In the genomic region with DNA sequence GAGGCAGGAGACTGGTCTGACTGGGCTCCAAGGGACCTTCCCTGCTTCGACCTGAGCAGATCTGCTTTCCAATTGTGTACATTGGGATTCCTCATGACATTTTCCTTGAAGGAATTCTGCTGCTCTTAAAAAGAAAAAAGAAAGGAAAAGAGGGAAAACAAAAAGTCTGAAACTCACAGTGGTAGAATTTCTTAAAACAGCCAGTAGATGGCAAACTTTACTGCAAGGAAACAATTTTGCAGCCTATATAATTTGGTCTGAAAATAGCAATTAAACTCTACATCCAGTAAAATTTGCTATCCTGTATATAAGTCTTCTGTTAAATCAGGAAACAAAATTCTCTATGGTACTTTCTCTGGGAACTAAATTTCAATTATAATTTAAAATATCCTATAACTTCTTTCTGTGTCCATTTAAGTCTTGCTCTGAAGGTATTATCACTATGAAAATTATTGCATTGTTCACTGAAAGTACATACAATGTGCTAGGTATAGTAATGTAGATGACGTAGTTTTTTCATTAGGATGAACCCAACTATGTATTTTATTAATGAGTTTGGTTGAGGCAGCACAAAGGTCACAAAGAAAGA, we compare ENCODE assay signal across 8 cellular contexts. TPM values are rescaled to one million over a fixed set of nuclear protein-coding genes. Genes with fewer than 3 reads are reported as not detected.
DNase-seq lines count a peak whose midpoint lies in the region; ATAC-seq and TF ChIP-seq lines count a peak whose summit lies in the region.

No MANE protein-coding gene starts in this region.

- H3K27ac ChIP-seq in cardiac muscle cell: no peak overlapping the region
- no peak overlapping the region for H3K27ac ChIP-seq in right cardiac atrium (ENCODE audit: low read length)
- H3K27ac ChIP-seq in upper lobe of right lung: no peak overlapping the region

- peak; percentile 63 for TF ChIP-seq CTCF in cardiac muscle cell (IDR thresholded peaks at IDR 0.05; ENCODE audit: low read depth, low read length)
- TF ChIP-seq CTCF in epithelial cell of proximal tubule (conservative IDR thresholded peaks at IDR 0.05; ENCODE audit: low read depth, low read length): peak; percentile 66
- TF ChIP-seq CTCF in upper lobe of right lung (IDR thresholded peaks at IDR 0.05): peak; percentile 48

- H3K4me1 ChIP-seq in cardiac muscle cell (ENCODE audit: low read depth) (peaks cover 9% of the 10 kb centered on the region), right cardiac atrium (ENCODE audit: control insufficient read depth, insufficient read depth, low read length) (no peaks in the 10 kb centered on the region), upper lobe of right lung (no peaks in the 10 kb centered on the region)

- H3K36me3 ChIP-seq in cardiac muscle cell (no peaks in the 10 kb centered on the region), upper lobe of right lung (no peaks in the 10 kb centered on the region)

- DNase-seq in cardiac muscle cell (ENCODE audit: low read depth in 1 of 2, low spot score in 1 of 2) (peak in 1 of 2 donors; percentile 38), right cardiac atrium (no peak), NCI-H446 treated with DMSO at 0.1 percent for 48 hours (lab: John Stamatoyannopoulos, UW) (peak; percentile 27), epithelial cell of proximal tubule (ENCODE audit: low read depth) (no peak), upper lobe of right lung (no peak), middle frontal gyrus (ENCODE audit: extremely low spot score, low spot score) (no peak), GF-D8 (lab: John Stamatoyannopoulos, UW) (no peak)

- H3K4me3 ChIP-seq in cardiac muscle cell (no peak overlapping the region), right cardiac atrium (ENCODE audit: low read length) (no peak overlapping the region), epithelial cell of proximal tubule (ENCODE audit: low read depth, low read length) (no peak overlapping the region), upper lobe of right lung (no peak overlapping the region)

- ATAC-seq in right cardiac atrium (no peak), upper lobe of right lung (no peak), GM21717 (IDR thresholded peaks at IDR 0.05; ENCODE audit: unreplicated experiment) (no peak)

- WGBS in right cardiac atrium: 25% methylated on average over 2 of the region's 2 CpGs

- H3K27me3 ChIP-seq in cardiac muscle cell (no peaks in the 10 kb centered on the region), right cardiac atrium (ENCODE audit: control insufficient read depth, insufficient read depth) (no peaks in the 10 kb centered on the region), upper lobe of right lung (no peaks in the 10 kb centered on the region)

- intact Hi-C loops in right cardiac atrium (cut with DNase I) (no loop called here), upper lobe of right lung (cut with DNase I) (no loop called here)

- no peaks in the 10 kb centered on the region for H3K9me3 ChIP-seq in cardiac muscle cell (ENCODE audit: low read depth)
- no peaks in the 10 kb centered on the region for H3K9me3 ChIP-seq in right cardiac atrium (ENCODE audit: control insufficient read depth, low read length)
- H3K9me3 ChIP-seq in upper lobe of right lung: no peaks in the 10 kb centered on the region

RNA-seq across cellular contexts. Expression of gene CRB1, which starts 59.8 kb away (rescaled TPM):
- total RNA-seq in cardiac muscle cell: 0.54 and 0.63 TPM in 2 replicates
- 0.57 and 1.1 TPM in 2 replicates for polyA plus RNA-seq in cardiac muscle cell
- total RNA-seq in right cardiac atrium: under 1 TPM; 0.25 to 0.60 (median 0.33) TPM
- polyA plus RNA-seq in right cardiac atrium: 0.05 TPM
- total RNA-seq in epithelial cell of proximal tubule: 0.06 TPM in 1 of 2 replicates, not detected in the other
- total RNA-seq in upper lobe of right lung: 0.46 TPM
